ENCODE assay signal across 8 cellular contexts in the genomic region with DNA sequence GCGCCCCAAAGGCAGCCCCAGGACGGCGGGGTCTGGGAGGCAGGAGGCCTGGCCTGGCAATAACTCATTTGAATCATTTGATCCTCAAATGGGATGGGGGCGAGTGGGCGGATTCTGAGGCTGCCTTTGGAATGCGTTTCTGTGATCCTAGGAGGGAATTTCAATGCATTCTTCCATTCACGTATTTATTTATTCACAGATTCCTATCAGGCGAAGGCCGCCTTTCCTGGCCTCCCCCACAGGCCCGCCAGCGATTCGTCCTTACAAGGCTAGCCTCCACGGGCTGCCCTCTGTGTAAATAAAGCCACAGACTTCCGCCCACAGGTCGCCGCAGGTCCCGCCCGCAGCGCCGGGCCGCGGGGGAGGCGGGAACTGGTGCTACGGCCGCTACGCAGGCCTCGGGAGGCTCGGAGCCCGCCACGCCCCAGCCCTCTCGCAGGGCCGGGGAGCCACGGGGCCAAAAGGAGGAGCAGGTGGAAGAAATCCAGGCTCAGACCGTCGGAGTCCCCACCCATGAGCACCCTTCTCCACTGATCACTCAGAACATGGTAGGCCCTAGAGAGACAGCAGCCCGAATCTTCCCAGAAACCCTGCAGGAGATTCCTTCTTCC. TPM values are rescaled to one million over a fixed set of nuclear protein-coding genes. Genes with fewer than 3 reads are reported as not detected.
DNase-seq lines count a peak whose midpoint lies in the region; ATAC-seq and TF ChIP-seq lines count a peak whose summit lies in the region.

No MANE protein-coding gene starts in this region.

- peak; percentile 91 for DNase-seq in OCI-M1 (lab: John Stamatoyannopoulos, UW)
- DNase-seq in activated naive CD4-positive, alpha-beta T cell treated with anti-CD3 and anti-CD28 coated beads, Interleukin-2, amount 50 U/mL, for 16 hours, result peak; percentile 39
- peak; percentile 93 for DNase-seq in glomerular visceral epithelial cell (ENCODE audit: extremely low spot score)
- DNase-seq in osteocyte (ENCODE audit: extremely low spot score, unreplicated experiment), result peak; percentile 87

- no peaks in the 10 kb centered on the region for H3K9me3 Mint-ChIP-seq in osteocyte (ENCODE audit: unreplicated experiment)

- H3K4me3 ChIP-seq in urinary bladder (ENCODE audit: low read depth, low read length), result peak overlapping the region; percentile 66

- H3K27ac ChIP-seq in 22Rv1 (peak overlapping the region; percentile 95), urinary bladder (ENCODE audit: low read depth) (peak overlapping the region; percentile 96)

- H3K36me3 Mint-ChIP-seq in osteocyte (ENCODE audit: unreplicated experiment), result no peaks in the 10 kb centered on the region

- peak overlapping the region; percentile 78 for H3K4me3 Mint-ChIP-seq in osteocyte (ENCODE audit: unreplicated experiment)

- WGBS in urinary bladder, result 6% methylated on average over 36 of the region's 36 CpGs

- H3K27me3 Mint-ChIP-seq in osteocyte (ENCODE audit: unreplicated experiment), result no peaks in the 10 kb centered on the region

- TF ChIP-seq POLR2A in GM18526 (IDR thresholded peaks at IDR 0.05; ENCODE audit: extremely low read depth, insufficient read length), result peak; percentile 55

- peak; percentile 55 for ATAC-seq in HG03039 (IDR thresholded peaks at IDR 0.05; ENCODE audit: unreplicated experiment)

- no peaks in the 10 kb centered on the region for H3K4me1 ChIP-seq in urinary bladder (ENCODE audit: insufficient read depth)

- peaks cover 60% of the 10 kb centered on the region for H3K4me1 Mint-ChIP-seq in osteocyte (ENCODE audit: unreplicated experiment)

- peak overlapping the region; percentile 92 for H3K27ac Mint-ChIP-seq in osteocyte (ENCODE audit: unreplicated experiment)

- TF ChIP-seq CTCF in 22Rv1 (IDR thresholded peaks at IDR 0.05) (no peak), osteocyte (IDR thresholded peaks at IDR 0.05) (no peak)

- no peaks in the 10 kb centered on the region for H3K36me3 ChIP-seq in urinary bladder (ENCODE audit: insufficient read depth)

RNA-seq across cellular contexts. Expression of a gene that starts 31.3 kb away (rescaled TPM):
- total RNA-seq in osteocyte (115 and 134 TPM in 2 replicates), urinary bladder (114 TPM)
- polyA plus RNA-seq in urinary bladder, result 615 TPM

Comparison
In these comparisons a context has a peak if more than half of its experiments do, and no peak if none do; other contexts are left out.
1. Peak in every context shown above with its lines: DNase-seq, ATAC-seq, H3K4me3 ChIP-seq and H3K27ac ChIP-seq.
2. DNase-seq: peak in every context shown above with its lines; median percentile 93 in glomerular visceral epithelial cell; 91 in OCI-M1; 87 in osteocyte; 39 in activated naive CD4-positive, alpha-beta T cell treated with anti-CD3 and anti-CD28 coated beads, Interleukin-2, amount 50 U/mL, for 16 hours.